20 cellular contexts compared by ENCODE assay signal in the genomic region with DNA sequence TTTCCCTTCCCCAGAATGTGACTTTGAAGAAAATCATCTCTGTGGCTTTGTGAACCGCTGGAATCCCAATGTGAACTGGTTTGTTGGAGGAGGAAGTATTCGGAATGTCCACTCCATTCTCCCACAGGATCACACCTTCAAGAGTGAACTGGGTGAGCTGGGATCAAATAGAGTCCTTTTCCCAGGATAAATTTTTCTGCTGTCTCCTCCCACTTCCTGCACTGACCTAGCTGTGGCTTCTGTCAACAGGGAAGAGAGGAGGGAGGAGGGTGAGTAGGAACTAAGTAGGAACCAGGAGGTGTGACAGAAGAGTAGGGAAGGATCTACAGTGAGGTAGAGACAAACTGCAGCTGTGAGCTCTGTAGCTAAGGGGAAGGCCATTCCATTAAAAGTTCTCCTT.
A peak's percentile ranks its signal among the peaks of the same experiment; 100 is the strongest.
DNase-seq lines count a peak whose midpoint lies in the region; ATAC-seq, FAIRE-seq and TF ChIP-seq lines count a peak whose summit lies in the region.
"Had no signal": no experiment of that assay in that cellular context is flagged by ENCODE, and none has a peak within 500 bp of the region (broad histone marks: within the 10 kb centered on the region; RNA-seq: fewer than 3 reads in every experiment).

No MANE protein-coding gene starts in this region.

- H3K9me1 ChIP-seq in endothelial cell of umbilical vein (replicated peaks; ENCODE audit: control insufficient read depth, extremely low read depth, insufficient read depth, low read length), result no peaks in the 10 kb centered on the region

- H3K9me3 ChIP-seq in endothelial cell of umbilical vein (replicated peaks; ENCODE audit: control insufficient read depth, insufficient read depth, low read length), result no peaks in the 10 kb centered on the region
- no peaks in the 10 kb centered on the region for H3K9me3 ChIP-seq in sigmoid colon
- H3K9me3 ChIP-seq: psoas muscle had no signal

- intact Hi-C loops in endothelial cell of umbilical vein (cut with micrococcal nuclease) (loop anchor here (2.0 to 5.0 kb wide), 5 partner anchors 114 to 701 kb away; partner anchors contain the start of gene APBA1), sigmoid colon (cut with DNase I) (no loop called here)

- TF ChIP-seq POLR2A in endothelial cell of umbilical vein (IDR thresholded peaks at IDR 0.05; ENCODE audit: low read depth, low read length) (no peak), sigmoid colon (IDR thresholded peaks at IDR 0.05) (no peak)

- no peak for ATAC-seq in GM18517 (IDR thresholded peaks at IDR 0.05; ENCODE audit: unreplicated experiment)

- POLR2A ChIA-PET in endothelial cell of umbilical vein (lab: Charles Lee), result no interaction called here

- H3K79me2 ChIP-seq in endothelial cell of umbilical vein (ENCODE audit: control insufficient read depth, insufficient read depth, low read length), result no peaks in the 10 kb centered on the region

- peak; percentile 35 for DNase-seq in NCI-H748 (lab: John Stamatoyannopoulos, UW; ENCODE audit: unreplicated experiment)
- DNase-seq in NCI-H748 treated with DMSO at 0.1 percent for 48 hours (lab: John Stamatoyannopoulos, UW), result no peak
- peak; percentile 75 for DNase-seq in M059J (ENCODE audit: low read depth)
- DNase-seq in endothelial cell of umbilical vein (ENCODE audit: low read depth, low spot score), result peak; percentile 9
- DNase-seq in sigmoid colon, result no peak
- DNase-seq in mucosa of gallbladder (ENCODE audit: low spot score), result no peak
- DNase-seq in NCI-H1105 treated with DMSO at 0.1 percent for 48 hours (lab: John Stamatoyannopoulos, UW), result no peak
- DNase-seq: activated CD4-positive, alpha-beta T cell treated with anti-CD3 and anti-CD28 coated beads, Interleukin-2, amount 50 U/mL, for 1 hour; activated CD8-positive, alpha-beta memory T cell treated with anti-CD3 and anti-CD28 coated beads, Interleukin-2, amount 50 U/mL, for 48 hours; activated effector memory CD4-positive, alpha-beta T cell treated with anti-CD3 and anti-CD28 coated beads, Interleukin-2, amount 50 U/mL, for 16 hours; central memory CD4-positive, alpha-beta T cell; DMS 273 treated with DMSO at 0.1 percent for 48 hours; effector CD8-positive, alpha-beta T cell; kidney; NCI-H1092 had no signal

- CTCF ChIA-PET in endothelial cell of umbilical vein (lab: Charles Lee), result interaction anchor here (0.5 to 8.2 kb wide), 53 partner anchors 9 to 691 kb away, joined by 3 to 597 read pairs (median 5); partner anchors contain the start of genes APBA1 and MAMDC2

- no peak for TF ChIP-seq CTCF in endothelial cell of umbilical vein (IDR thresholded peaks at IDR 0.05; ENCODE audit: extremely low read depth in 1 of 2, insufficient read depth in 1 of 2, low read depth in 1 of 2, low read length in 2 of 2)
- no peak for TF ChIP-seq CTCF in sigmoid colon (IDR thresholded peaks at IDR 0.05)

- FAIRE-seq in endothelial cell of umbilical vein (lab: Jason Lieb, UNC), result peak; percentile 59
- FAIRE-seq: kidney had no signal

- H3K36me3 ChIP-seq in endothelial cell of umbilical vein (ENCODE audit: control insufficient read depth in 2 of 2, extremely low read depth in 1 of 2, insufficient read depth in 2 of 2, low read length in 2 of 2) (no peaks in the 10 kb centered on the region), sigmoid colon (peaks cover 12 to 92% (median 39%) of the 10 kb centered on the region in 4 donors)

- H3K27ac ChIP-seq in endothelial cell of umbilical vein (ENCODE audit: insufficient read depth, low read depth, low read length) (no peak overlapping the region), sigmoid colon (peak overlapping the region; percentile 36 to 72 (median 65))
- H3K27ac ChIP-seq: KMS-11, psoas muscle, RWPE1 had no signal

- no TSS peak for BruUV-seq in endothelial cell of umbilical vein (replicated peaks; lab: Mats Ljungman, UMichigan)

- peak overlapping the region; percentile 36 for H2AFZ ChIP-seq in endothelial cell of umbilical vein (ENCODE audit: low read depth, low read length)
- H2AFZ ChIP-seq: GM23338 had no signal

- no peak for TF ChIP-seq EP300 in sigmoid colon (IDR thresholded peaks at IDR 0.05)

- dilution Hi-C loops in endothelial cell of umbilical vein (cut with MboI; ENCODE audit: extremely low pct_ligation_motif_present, low sequenced_read_pairs), result loop anchor here (25.0 kb wide), 1 partner anchor 151 kb away; no protein-coding TSS in a partner anchor

- peak overlapping the region; percentile 8 for H3K4me2 ChIP-seq in endothelial cell of umbilical vein (ENCODE audit: insufficient read depth, low read length)
- H3K4me2 ChIP-seq: GM23338, KMS-11 had no signal

- no peaks in the 10 kb centered on the region for H4K20me1 ChIP-seq in endothelial cell of umbilical vein (replicated peaks; ENCODE audit: control insufficient read depth, extremely low read depth, insufficient read depth, low read length)

- WGBS in sigmoid colon, 2 donors, result 89 to 94% methylated on average over 2 of the region's 2 CpGs

- no peak overlapping the region for H3K9ac ChIP-seq in endothelial cell of umbilical vein (replicated peaks; ENCODE audit: extremely low read depth, insufficient read depth, low read length)
- H3K9ac ChIP-seq: KMS-11 had no signal

- H3K4me1 ChIP-seq in endothelial cell of umbilical vein (ENCODE audit: control insufficient read depth, extremely low read depth, insufficient read depth, low read length) (peaks cover 19% of the 10 kb centered on the region), sigmoid colon (peaks cover 0 to 54% (median 39%) of the 10 kb centered on the region in 4 donors)

- no peak overlapping the region for H3K4me3 ChIP-seq in endothelial cell of umbilical vein (replicated peaks in 1 of 3; ENCODE audit: insufficient read depth in 1 of 3, low read depth in 1 of 3, low read length in 3 of 3)
- no peak overlapping the region for H3K4me3 ChIP-seq in sigmoid colon
- H3K4me3 ChIP-seq: GM23338, psoas muscle had no signal

- H3K27me3 ChIP-seq in endothelial cell of umbilical vein (ENCODE audit: control insufficient read depth in 2 of 2, insufficient read depth in 2 of 2, low read length in 2 of 2) (peaks cover 0 to 3% of the 10 kb centered on the region in 2 experiments), sigmoid colon (no peaks in the 10 kb centered on the region)

TF ChIP-seq in endothelial cell of umbilical vein, 7 proteins besides CTCF, POLR2A, EP300 and RAD21:
- TF ChIP-seq MAX (IDR thresholded peaks at IDR 0.05; ENCODE audit: insufficient read depth, insufficient read length) (no peak), POLR2AphosphoS5 (IDR thresholded peaks at IDR 0.05; ENCODE audit: insufficient read depth, low read depth, low read length) (no peak), JUN (IDR thresholded peaks at IDR 0.05; ENCODE audit: borderline replicate concordance, insufficient read depth, insufficient read length, low read depth) (no peak), GATA2 (IDR thresholded peaks at IDR 0.05; ENCODE audit: insufficient read depth, insufficient read length, low read depth, low read length) (no peak), MYC (IDR thresholded peaks at IDR 0.05; ENCODE audit: low read depth, low read length) (no peak), FOS (IDR thresholded peaks at IDR 0.05; ENCODE audit: borderline replicate concordance, insufficient read depth, low read length) (no peak), EZH2 (IDR thresholded peaks at IDR 0.05; ENCODE audit: borderline replicate concordance, low read depth, low read length, severe bottlenecking) (no peak)

Comparison
In these comparisons a context has a peak if more than half of its experiments do, and no peak if none do; other contexts are left out.
1. DNase-seq: peak in NCI-H748 (single experiment), M059J (single experiment) and endothelial cell of umbilical vein (single experiment); none in NCI-H748 treated with DMSO at 0.1 percent for 48 hours (single experiment), sigmoid colon (single experiment), mucosa of gallbladder (single experiment) and NCI-H1105 treated with DMSO at 0.1 percent for 48 hours (single experiment).